In the genomic region with DNA sequence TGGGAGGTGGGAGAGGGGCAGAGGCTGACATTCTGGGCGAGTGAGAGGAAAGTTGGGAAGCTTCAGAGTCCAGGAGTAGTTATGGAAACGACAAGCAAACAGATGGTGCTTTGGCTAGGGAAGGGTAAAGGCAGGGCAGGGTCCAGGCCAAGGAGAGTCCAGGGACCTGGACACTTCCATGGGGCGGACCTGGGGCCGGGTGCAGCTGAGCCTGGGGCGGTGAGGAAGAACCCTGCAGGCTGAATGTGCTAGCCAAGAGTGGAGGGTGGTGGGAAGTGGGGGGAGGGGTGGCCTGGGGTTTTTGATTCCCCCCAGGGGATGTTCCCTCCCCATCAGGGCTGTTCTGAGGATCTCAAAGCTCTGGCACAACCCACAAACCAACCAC, we compare ENCODE assay signal across 8 cellular contexts. TPM values are rescaled to one million over a fixed set of nuclear protein-coding genes. Genes with fewer than 3 reads are reported as not detected.
A peak's percentile ranks its signal among the peaks of the same experiment; 100 is the strongest.
DNase-seq lines count a peak whose midpoint lies in the region; ATAC-seq and TF ChIP-seq lines count a peak whose summit lies in the region.

No MANE protein-coding gene starts in this region.

- H3K27ac ChIP-seq in lower lobe of right lung = peak overlapping the region; percentile 86
- H3K27ac ChIP-seq in upper lobe of right lung = peak overlapping the region; percentile 82

- peaks cover 51% of the 10 kb centered on the region for H3K4me1 Mint-ChIP-seq in activated T-cell treated with anti-CD3 and anti-CD28 coated beads, Interleukin-2, amount 50 U/mL, for 72 hours (ENCODE audit: low read depth)
- peaks cover 45% of the 10 kb centered on the region for H3K4me1 Mint-ChIP-seq in brain

- H3K27me3 Mint-ChIP-seq in activated T-cell treated with anti-CD3 and anti-CD28 coated beads, Interleukin-2, amount 50 U/mL, for 72 hours (ENCODE audit: low read depth) = no peaks in the 10 kb centered on the region
- peaks cover 11% of the 10 kb centered on the region for H3K27me3 Mint-ChIP-seq in brain

- H3K9me3 ChIP-seq in lower lobe of right lung (no peaks in the 10 kb centered on the region), upper lobe of right lung (no peaks in the 10 kb centered on the region)

- TF ChIP-seq CTCF in brain (conservative IDR thresholded peaks at IDR 0.05) (no peak), lower lobe of right lung (IDR thresholded peaks at IDR 0.05) (no peak), upper lobe of right lung (IDR thresholded peaks at IDR 0.05) (no peak)

- H3K27ac Mint-ChIP-seq in activated T-cell treated with anti-CD3 and anti-CD28 coated beads, Interleukin-2, amount 50 U/mL, for 72 hours = peak overlapping the region; percentile 84
- H3K27ac Mint-ChIP-seq in brain = peak overlapping the region; percentile 69 to 92 (median 90)

- H3K36me3 Mint-ChIP-seq in activated T-cell treated with anti-CD3 and anti-CD28 coated beads, Interleukin-2, amount 50 U/mL, for 72 hours (ENCODE audit: insufficient read depth in 2 of 2) = peaks cover 16 to 22% of the 10 kb centered on the region in 2 donors
- H3K36me3 Mint-ChIP-seq in brain = peaks cover 21% of the 10 kb centered on the region

- DNase-seq in activated T-cell treated with anti-CD3 and anti-CD28 coated beads, Interleukin-2, amount 50 U/mL, for 72 hours = no peak
- no peak for DNase-seq in activated T-cell treated with anti-CD3 and anti-CD28 coated beads, Interleukin-2, amount 50 U/mL, for 48 hours
- DNase-seq in lower lobe of right lung = no peak
- no peak for DNase-seq in upper lobe of right lung
- DNase-seq in NCI-H2227 treated with DMSO at 0.1 percent for 48 hours (lab: John Stamatoyannopoulos, UW) = no peak
- DNase-seq in islet precursor cell = no peak
- DNase-seq in glomerular visceral epithelial cell (ENCODE audit: extremely low spot score) = no peak

- H3K4me3 ChIP-seq in lower lobe of right lung = peak overlapping the region; percentile 78
- H3K4me3 ChIP-seq in upper lobe of right lung = peak overlapping the region; percentile 84

- peak overlapping the region; percentile 97 to 98 for H3K4me3 Mint-ChIP-seq in activated T-cell treated with anti-CD3 and anti-CD28 coated beads, Interleukin-2, amount 50 U/mL, for 72 hours
- H3K4me3 Mint-ChIP-seq in brain = peak overlapping the region; percentile 91 to 94 (median 92)

- intact Hi-C loops in lower lobe of right lung (cut with DNase I) (no loop called here), upper lobe of right lung (cut with DNase I) (no loop called here)

- H3K9me3 Mint-ChIP-seq in activated T-cell treated with anti-CD3 and anti-CD28 coated beads, Interleukin-2, amount 50 U/mL, for 72 hours = no peaks in the 10 kb centered on the region
- H3K9me3 Mint-ChIP-seq in brain = no peaks in the 10 kb centered on the region

- H3K27me3 ChIP-seq in lower lobe of right lung (ENCODE audit: low read depth) (no peaks in the 10 kb centered on the region), upper lobe of right lung (no peaks in the 10 kb centered on the region)

- H3K4me1 ChIP-seq in lower lobe of right lung (peaks cover 54% of the 10 kb centered on the region), upper lobe of right lung (peaks cover 43% of the 10 kb centered on the region)

- no peak for ATAC-seq in activated T-cell treated with anti-CD3 and anti-CD28 coated beads, Interleukin-2, amount 50 U/mL, for 72 hours (replicated peaks in 1 of 2)
- ATAC-seq in lower lobe of right lung (no peak), upper lobe of right lung (no peak)

- peaks cover 40% of the 10 kb centered on the region for H3K36me3 ChIP-seq in lower lobe of right lung
- peaks cover 25% of the 10 kb centered on the region for H3K36me3 ChIP-seq in upper lobe of right lung

RNA-seq across cellular contexts. Expression of a gene that starts 2.6 kb away (rescaled TPM):
- total RNA-seq in activated T-cell treated with anti-CD3 and anti-CD28 coated beads, Interleukin-2, amount 50 U/mL, for 72 hours = 100 to 1,000 TPM; 111 to 128 TPM
- polyA plus RNA-seq in brain (ENCODE audit: insufficient read depth, low read depth, low replicate concordance) = 53.1 TPM
- 92.6 TPM for total RNA-seq in lower lobe of right lung
- total RNA-seq in upper lobe of right lung = 103 TPM

RNA-seq across cellular contexts. Expression of a gene that starts 17.9 kb away (rescaled TPM):
- total RNA-seq in activated T-cell treated with anti-CD3 and anti-CD28 coated beads, Interleukin-2, amount 50 U/mL, for 72 hours = 1 to 10 TPM; 3.3 to 6.9 TPM
- polyA plus RNA-seq in brain (ENCODE audit: insufficient read depth, low read depth, low replicate concordance) = 24.4 TPM
- total RNA-seq in lower lobe of right lung = 9.2 TPM
- total RNA-seq in upper lobe of right lung = 21.5 TPM

RNA-seq across cellular contexts. Expression of a gene that starts 18.0 kb away (rescaled TPM):
- total RNA-seq in activated T-cell treated with anti-CD3 and anti-CD28 coated beads, Interleukin-2, amount 50 U/mL, for 72 hours = 1 to 10 TPM; 1.7 to 2.3 TPM
- polyA plus RNA-seq in brain (ENCODE audit: insufficient read depth, low read depth, low replicate concordance) = 1.6 TPM
- total RNA-seq in lower lobe of right lung (9.1 TPM), upper lobe of right lung (27.8 TPM)

RNA-seq across cellular contexts. Expression of a gene that starts 52.7 kb away (rescaled TPM):
- total RNA-seq in activated T-cell treated with anti-CD3 and anti-CD28 coated beads, Interleukin-2, amount 50 U/mL, for 72 hours = 10 to 100 TPM; 26.6 to 34.6 TPM
- polyA plus RNA-seq in brain (ENCODE audit: insufficient read depth, low read depth, low replicate concordance) = 80.8 TPM
- total RNA-seq in lower lobe of right lung = 35.7 TPM
- total RNA-seq in upper lobe of right lung = 30.2 TPM

RNA-seq across cellular contexts. Expression of a gene that starts 53.6 kb away (rescaled TPM):
- total RNA-seq in activated T-cell treated with anti-CD3 and anti-CD28 coated beads, Interleukin-2, amount 50 U/mL, for 72 hours = 10 to 100 TPM in 1 of 2 donors, 1 to 10 TPM in 1; 9.8 to 10.3 TPM
- polyA plus RNA-seq in brain (ENCODE audit: insufficient read depth, low read depth, low replicate concordance) = 11.2 TPM
- 142 TPM for total RNA-seq in lower lobe of right lung
- total RNA-seq in upper lobe of right lung = 154 TPM
